9 cellular contexts compared by ENCODE assay signal in genomic region chrX:12955882-12956703, GRCh38. TPM values are rescaled to one million over a fixed set of nuclear protein-coding genes. Genes with fewer than 3 reads are reported as not detected.
DNase-seq lines count a peak whose midpoint lies in the region; ATAC-seq, FAIRE-seq and TF ChIP-seq lines count a peak whose summit lies in the region.
"Had no signal": no experiment of that assay in that cellular context is flagged by ENCODE, and none has a peak within 500 bp of the region (broad histone marks: within the 10 kb centered on the region; RNA-seq: fewer than 3 reads in every experiment).

No MANE protein-coding gene starts in this region.

- H3K4me1 ChIP-seq in heart left ventricle: peaks cover 0 to 59% (median 8%) of the 10 kb centered on the region in 12 donors
- H3K4me1 ChIP-seq in small intestine (ENCODE audit: control insufficient read depth in 2 of 2, insufficient read depth in 1 of 2, low read depth in 1 of 2, low read length in 1 of 2): no peaks in the 10 kb centered on the region

- no peak for TF ChIP-seq POLR2A in heart left ventricle (IDR thresholded peaks at IDR 0.05)

- H3K27me3 ChIP-seq in heart left ventricle (peaks cover 0 to 5% (median 0%) of the 10 kb centered on the region in 9 donors), small intestine (ENCODE audit: control insufficient read depth in 2 of 2, insufficient read depth in 2 of 2, low read length in 2 of 2) (no peaks in the 10 kb centered on the region)

- 50 to 62% (median 56%) methylated on average over 20 of the region's 20 CpGs for whole genome bisulfite sequencing in heart left ventricle, 4 donors
- WGBS in small intestine, 3 donors: 49 to 67% (median 54%) methylated on average over 20 of the region's 20 CpGs

- intact Hi-C loops in heart left ventricle (cut with DNase I): loop anchor here in 2 of 10 donors (5.0 to 10.0 kb wide), 2 partner anchors 691 to 1079 kb away; no protein-coding TSS in a partner anchor

- H3K9me3 ChIP-seq in heart left ventricle (no peaks in the 10 kb centered on the region), small intestine (ENCODE audit: control insufficient read depth, low read depth) (no peaks in the 10 kb centered on the region)

- no peak for FAIRE-seq in small intestine (lab: Jason Lieb, UNC)

- H3K4me3 ChIP-seq in heart left ventricle (peak overlapping the region in 3 of 12 donors; percentile 4 to 45 (median 30)), small intestine (ENCODE audit: low read depth in 1 of 2, low read length in 2 of 2) (no peak overlapping the region)

- H3K36me3 ChIP-seq in heart left ventricle (no peaks in the 10 kb centered on the region), small intestine (ENCODE audit: control insufficient read depth in 2 of 2, insufficient read depth in 2 of 2, low read length in 2 of 2) (no peaks in the 10 kb centered on the region)

- peak; percentile 13 for DNase-seq in RKO (ENCODE audit: low spot score)
- DNase-seq in activated gamma-delta T cell treated with anti-CD3 and anti-CD28 coated beads, Interleukin-2, amount 50 U/mL, for 16 hours (ENCODE audit: low read depth): peak; percentile 59
- peak in 4 of 5 donors; percentile 43 to 76 (median 62) for DNase-seq in heart left ventricle
- DNase-seq in small intestine: no peak
- no peak for DNase-seq in mucosa of gallbladder (ENCODE audit: low spot score)
- DNase-seq in NCI-H2029 treated with DMSO at 0.1 percent for 48 hours (lab: John Stamatoyannopoulos, UW): no peak

- peak overlapping the region; percentile 46 to 92 (median 75) for H3K27ac ChIP-seq in heart left ventricle
- peak overlapping the region; percentile 71 to 96 for H3K27ac ChIP-seq in small intestine (ENCODE audit: low read depth in 1 of 2, low read length in 1 of 2)

- peak; percentile 37 for ATAC-seq in GM18861 (IDR thresholded peaks at IDR 0.05; ENCODE audit: unreplicated experiment)
- peak; percentile 22 for ATAC-seq in HG03025 (IDR thresholded peaks at IDR 0.05; ENCODE audit: low FRiP score, unreplicated experiment)
- peak; percentile 67 to 91 (median 86) for ATAC-seq in heart left ventricle

- TF ChIP-seq CTCF in heart left ventricle (IDR thresholded peaks at IDR 0.05): no peak

RNA-seq across cellular contexts. Expression of gene TMSB4X, which starts 18.8 kb away (rescaled TPM):
- total RNA-seq in heart left ventricle: 1,000 to 10,000 TPM in 4 of 9 donors, 100 to 1,000 TPM in 5; 689 to 3,543 (median 935) TPM
- polyA plus RNA-seq in heart left ventricle: 1,000 to 10,000 TPM; 1,893 to 1,976 TPM
- 1,000 to 10,000 TPM; 3,848 to 6,707 (median 4,907) TPM for polyA plus RNA-seq in small intestine
- 4,832 TPM for total RNA-seq in mucosa of gallbladder

RNA-seq across cellular contexts. Expression of gene TLR8, which starts 49.7 kb away (rescaled TPM):
- 1 to 10 TPM in 3 of 9 donors, under 1 TPM in 6; 0.19 to 9.7 (median 0.58) TPM for total RNA-seq in heart left ventricle
- polyA plus RNA-seq in heart left ventricle: under 1 TPM; 0.04 to 0.35 TPM
- polyA plus RNA-seq in small intestine: under 1 TPM; 0.22 to 0.73 (median 0.27) TPM
- 1.4 TPM for total RNA-seq in mucosa of gallbladder
- total RNA-seq: dermis microvascular lymphatic vessel endothelial cell had no signal

Comparison
In these comparisons a context has a peak if more than half of its experiments do, and no peak if none do; other contexts are left out.
1. ATAC-seq: peak in every context shown above with its lines; median percentile 86 in heart left ventricle; 37 in GM18861; 22 in HG03025.
2. DNase-seq: peak in RKO (single experiment), activated gamma-delta T cell treated with anti-CD3 and anti-CD28 coated beads, Interleukin-2, amount 50 U/mL, for 16 hours (single experiment) and heart left ventricle (4 of 5); none in small intestine (single experiment), mucosa of gallbladder (single experiment) and NCI-H2029 treated with DMSO at 0.1 percent for 48 hours (single experiment).